Comparison of ENCODE assay signal across 1 cellular context in the genomic region with DNA sequence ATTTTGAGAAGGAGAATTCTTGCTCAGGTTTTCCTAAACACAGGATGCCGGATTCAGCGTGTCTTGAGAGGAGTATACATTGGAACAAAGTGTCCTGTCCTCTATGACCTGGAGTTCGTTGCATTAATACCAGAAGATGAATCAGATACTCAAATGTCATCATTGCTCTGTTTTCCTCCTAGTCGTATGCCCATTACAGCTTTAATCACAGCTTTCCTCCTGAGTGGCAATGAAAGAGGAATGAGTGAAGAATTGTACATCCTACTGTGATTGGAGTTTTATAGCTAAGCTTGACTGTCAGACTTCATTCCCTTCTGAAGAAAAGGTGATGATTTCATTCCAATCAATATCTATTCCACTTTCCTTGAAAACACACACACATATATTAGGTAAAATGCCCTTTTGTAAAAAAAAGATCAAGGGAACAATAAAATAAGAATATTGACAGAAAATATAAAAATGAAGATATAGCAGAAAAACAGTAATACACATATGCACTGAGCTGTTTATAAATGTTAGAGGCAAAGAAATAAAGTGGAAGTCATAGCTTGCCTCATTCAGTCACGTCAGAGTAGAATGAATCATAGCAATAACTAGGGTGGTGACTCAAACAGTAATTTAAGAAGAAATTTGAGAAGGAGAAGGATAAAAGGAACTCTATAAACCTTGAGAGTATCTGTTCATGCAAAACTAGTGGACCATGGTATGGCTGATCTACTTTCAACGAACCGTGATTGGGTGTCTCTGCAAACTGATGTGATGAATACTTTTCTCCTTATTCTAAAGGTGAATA.
TF ChIP-seq lines count a peak whose summit lies in the region.

No MANE protein-coding gene starts in this region.

TF ChIP-seq in HEK293, 187 proteins besides CTCF, POLR2A, EP300 and RAD21 (continued from another document):
- TF ChIP-seq GLIS2 (tag by site-specific recombination; IDR thresholded peaks at IDR 0.05): no peak
- TF ChIP-seq, protein P1, sequence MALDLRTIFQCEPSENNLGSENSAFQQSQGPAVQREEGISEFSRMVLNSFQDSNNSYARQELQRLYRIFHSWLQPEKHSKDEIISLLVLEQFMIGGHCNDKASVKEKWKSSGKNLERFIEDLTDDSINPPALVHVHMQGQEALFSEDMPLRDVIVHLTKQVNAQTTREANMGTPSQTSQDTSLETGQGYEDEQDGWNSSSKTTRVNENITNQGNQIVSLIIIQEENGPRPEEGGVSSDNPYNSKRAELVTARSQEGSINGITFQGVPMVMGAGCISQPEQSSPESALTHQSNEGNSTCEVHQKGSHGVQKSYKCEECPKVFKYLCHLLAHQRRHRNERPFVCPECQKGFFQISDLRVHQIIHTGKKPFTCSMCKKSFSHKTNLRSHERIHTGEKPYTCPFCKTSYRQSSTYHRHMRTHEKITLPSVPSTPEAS (tag by site-specific recombination; IDR thresholded peaks at IDR 0.05): no peak
- TF ChIP-seq, protein P2, sequence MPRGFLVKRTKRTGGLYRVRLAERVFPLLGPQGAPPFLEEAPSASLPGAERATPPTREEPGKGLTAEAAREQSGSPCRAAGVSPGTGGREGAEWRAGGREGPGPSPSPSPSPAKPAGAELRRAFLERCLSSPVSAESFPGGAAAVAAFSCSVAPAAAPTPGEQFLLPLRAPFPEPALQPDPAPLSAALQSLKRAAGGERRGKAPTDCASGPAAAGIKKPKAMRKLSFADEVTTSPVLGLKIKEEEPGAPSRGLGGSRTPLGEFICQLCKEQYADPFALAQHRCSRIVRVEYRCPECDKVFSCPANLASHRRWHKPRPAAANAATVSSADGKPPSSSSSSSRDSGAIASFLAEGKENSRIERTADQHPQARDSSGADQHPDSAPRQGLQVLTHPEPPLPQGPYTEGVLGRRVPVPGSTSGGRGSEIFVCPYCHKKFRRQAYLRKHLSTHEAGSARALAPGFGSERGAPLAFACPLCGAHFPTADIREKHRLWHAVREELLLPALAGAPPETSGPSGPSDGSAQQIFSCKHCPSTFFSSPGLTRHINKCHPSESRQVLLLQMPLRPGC (tag by site-specific recombination; IDR thresholded peaks at IDR 0.05): peak; percentile 16; the same call in 1 of the 2 replicates
- no peak for TF ChIP-seq ZFP3 (tag by site-specific recombination; IDR thresholded peaks at IDR 0.05; ENCODE audit: low read depth)
- TF ChIP-seq ZNF223 (tag by site-specific recombination; IDR thresholded peaks at IDR 0.05): no peak
- no peak for TF ChIP-seq KLF1 (tag by site-specific recombination; IDR thresholded peaks at IDR 0.05)
- TF ChIP-seq, protein P3, sequence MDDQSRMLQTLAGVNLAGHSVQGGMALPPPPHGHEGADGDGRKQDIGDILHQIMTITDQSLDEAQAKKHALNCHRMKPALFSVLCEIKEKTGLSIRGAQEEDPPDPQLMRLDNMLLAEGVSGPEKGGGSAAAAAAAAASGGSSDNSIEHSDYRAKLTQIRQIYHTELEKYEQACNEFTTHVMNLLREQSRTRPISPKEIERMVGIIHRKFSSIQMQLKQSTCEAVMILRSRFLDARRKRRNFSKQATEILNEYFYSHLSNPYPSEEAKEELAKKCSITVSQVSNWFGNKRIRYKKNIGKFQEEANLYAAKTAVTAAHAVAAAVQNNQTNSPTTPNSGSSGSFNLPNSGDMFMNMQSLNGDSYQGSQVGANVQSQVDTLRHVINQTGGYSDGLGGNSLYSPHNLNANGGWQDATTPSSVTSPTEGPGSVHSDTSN (CRISPR knock-in tag; IDR thresholded peaks at IDR 0.05): no peak
